8 cellular contexts compared by ENCODE assay signal in the genomic region with DNA sequence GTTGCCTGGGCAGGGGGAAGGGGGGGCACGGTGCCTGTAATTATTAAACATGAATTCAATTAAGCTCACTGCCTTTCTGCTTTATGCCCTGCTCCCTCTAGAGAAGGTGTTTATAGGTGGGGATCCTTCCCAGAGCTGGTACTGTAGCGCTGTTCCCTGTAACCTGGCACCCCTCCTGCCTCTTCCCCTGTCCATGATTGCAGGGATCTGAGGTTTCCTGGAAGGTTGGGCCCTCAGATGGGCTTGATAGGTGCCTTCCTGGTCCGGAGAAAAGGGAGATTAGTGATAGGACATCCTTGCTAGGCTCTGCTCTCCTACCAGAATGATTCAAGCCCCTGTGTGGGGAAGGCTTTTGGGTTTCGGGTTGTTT. TPM values are rescaled to one million over a fixed set of nuclear protein-coding genes. Genes with fewer than 3 reads are reported as not detected.
DNase-seq lines count a peak whose midpoint lies in the region; ATAC-seq and TF ChIP-seq lines count a peak whose summit lies in the region.

No MANE protein-coding gene starts in this region.

- H3K27ac Mint-ChIP-seq in T-helper 2 cell treated with Interferon-gamma antibody and Interleukin-4, amounts not matched to agents 5 μg/mL and 100 μg/mL, for 36 hours = peak overlapping the region; percentile 85

- peak overlapping the region; percentile 64 for H3K4me3 Mint-ChIP-seq in T-helper 2 cell treated with Interferon-gamma antibody and Interleukin-4, amounts not matched to agents 5 μg/mL and 100 μg/mL, for 36 hours

- H3K4me1 ChIP-seq in effector memory CD4-positive, alpha-beta T cell (ENCODE audit: control insufficient read depth, insufficient read depth, low read length, poor library complexity, severe bottlenecking) = peaks cover 13% of the 10 kb centered on the region
- H3K4me1 ChIP-seq in ovary (ENCODE audit: insufficient read depth) = peaks cover 20% of the 10 kb centered on the region

- intact Hi-C loops in ovary (cut with DNase I) = no loop called here

- no peak for TF ChIP-seq EP300 in ovary (IDR thresholded peaks at IDR 0.05)

- H3K9me3 Mint-ChIP-seq in T-helper 2 cell treated with Interferon-gamma antibody and Interleukin-4, amounts not matched to agents 5 μg/mL and 100 μg/mL, for 36 hours = no peaks in the 10 kb centered on the region

- peaks cover 43% of the 10 kb centered on the region for H3K36me3 Mint-ChIP-seq in T-helper 2 cell treated with Interferon-gamma antibody and Interleukin-4, amounts not matched to agents 5 μg/mL and 100 μg/mL, for 36 hours (ENCODE audit: low read depth)

- peaks cover 49% of the 10 kb centered on the region for H3K4me1 Mint-ChIP-seq in T-helper 2 cell treated with Interferon-gamma antibody and Interleukin-4, amounts not matched to agents 5 μg/mL and 100 μg/mL, for 36 hours (ENCODE audit: low read depth)

- no peaks in the 10 kb centered on the region for H3K9me3 ChIP-seq in effector memory CD4-positive, alpha-beta T cell (ENCODE audit: control insufficient read depth, low read length)
- no peaks in the 10 kb centered on the region for H3K9me3 ChIP-seq in ovary

- TF ChIP-seq POLR2A in ovary (IDR thresholded peaks at IDR 0.05) = no peak

- TF ChIP-seq CTCF in ovary (IDR thresholded peaks at IDR 0.05) = no peak

- peak overlapping the region; percentile 62 for H3K4me3 ChIP-seq in effector memory CD4-positive, alpha-beta T cell (ENCODE audit: insufficient read depth, low read depth, low read length, poor library complexity, severe bottlenecking)
- no peak overlapping the region for H3K4me3 ChIP-seq in ovary

- no peak for ATAC-seq in GM21528 (IDR thresholded peaks at IDR 0.05; ENCODE audit: low FRiP score, unreplicated experiment)

- peaks cover 36% of the 10 kb centered on the region for H3K36me3 ChIP-seq in effector memory CD4-positive, alpha-beta T cell (ENCODE audit: control insufficient read depth, insufficient read depth, low read length)
- H3K36me3 ChIP-seq in ovary = no peaks in the 10 kb centered on the region

- 37 to 47% (median 39%) methylated on average over 4 of the region's 4 CpGs for WGBS in ovary, 3 donors

- no peak for DNase-seq in T-helper 2 cell treated with Interferon-gamma antibody and Interleukin-4, amounts not matched to agents 5 μg/mL and 100 μg/mL, for 36 hours (ENCODE audit: low spot score)
- DNase-seq in T-helper 2 cell (no peak), NCI-H69 (lab: John Stamatoyannopoulos, UW) (peak; percentile 69), ovary (no peak), NCI-H526 treated with DMSO at 0.1 percent for 48 hours (lab: John Stamatoyannopoulos, UW) (no peak), SHP77 treated with DMSO at 0.1 percent for 48 hours (lab: John Stamatoyannopoulos, UW) (no peak)
- no peak for DNase-seq in effector memory CD4-positive, alpha-beta T cell

- H3K27me3 Mint-ChIP-seq in T-helper 2 cell treated with Interferon-gamma antibody and Interleukin-4, amounts not matched to agents 5 μg/mL and 100 μg/mL, for 36 hours (ENCODE audit: low read depth) = no peaks in the 10 kb centered on the region

- no peaks in the 10 kb centered on the region for H3K27me3 ChIP-seq in effector memory CD4-positive, alpha-beta T cell (replicated peaks; ENCODE audit: control insufficient read depth, insufficient read depth, low read length, poor library complexity, severe bottlenecking)
- no peaks in the 10 kb centered on the region for H3K27me3 ChIP-seq in ovary

- H3K27ac ChIP-seq in effector memory CD4-positive, alpha-beta T cell (ENCODE audit: insufficient read depth, low read length, poor library complexity, severe bottlenecking) = peak overlapping the region; percentile 88
- peak overlapping the region; percentile 93 to 95 for H3K27ac ChIP-seq in ovary

RNA-seq across cellular contexts. Expression of gene FAM131A, which starts 2.1 kb away (rescaled TPM):
- total RNA-seq in ovary = 10 to 100 TPM; 16.4 to 37.8 (median 32.9) TPM
- polyA plus RNA-seq in ovary = 10 to 100 TPM in 1 of 2 donors, 1 to 10 TPM in 1; 8.7 to 19.7 TPM

RNA-seq across cellular contexts. Expression of gene EIF4G1, which starts 20.9 kb away (rescaled TPM):
- 100 to 1,000 TPM in 6 of 7 donors, 10 to 100 TPM in 1; 72.4 to 295 (median 212) TPM for total RNA-seq in ovary
- polyA plus RNA-seq in ovary = 100 to 1,000 TPM; 110 to 159 TPM

RNA-seq across cellular contexts. Expression of gene CLCN2, which starts 26.1 kb away (rescaled TPM):
- 10 to 100 TPM in 4 of 7 donors, 1 to 10 TPM in 3; 5.7 to 18.0 (median 15.4) TPM for total RNA-seq in ovary
- 10 to 100 TPM in 1 of 2 donors, 1 to 10 TPM in 1; 3.5 to 11.7 TPM for polyA plus RNA-seq in ovary

RNA-seq across cellular contexts. Expression of gene POLR2H, which starts 26.2 kb away (rescaled TPM):
- total RNA-seq in ovary = 10 to 100 TPM; 47.3 to 86.9 (median 60.6) TPM
- polyA plus RNA-seq in ovary = 10 to 100 TPM; 52.6 to 67.2 TPM

RNA-seq across cellular contexts. Expression of gene PSMD2, which starts 36.2 kb away (rescaled TPM):
- 100 to 1,000 TPM in 6 of 7 donors, 10 to 100 TPM in 1; 74.4 to 149 (median 138) TPM for total RNA-seq in ovary
- 100 to 1,000 TPM; 119 to 177 TPM for polyA plus RNA-seq in ovary
